In the genomic region with DNA sequence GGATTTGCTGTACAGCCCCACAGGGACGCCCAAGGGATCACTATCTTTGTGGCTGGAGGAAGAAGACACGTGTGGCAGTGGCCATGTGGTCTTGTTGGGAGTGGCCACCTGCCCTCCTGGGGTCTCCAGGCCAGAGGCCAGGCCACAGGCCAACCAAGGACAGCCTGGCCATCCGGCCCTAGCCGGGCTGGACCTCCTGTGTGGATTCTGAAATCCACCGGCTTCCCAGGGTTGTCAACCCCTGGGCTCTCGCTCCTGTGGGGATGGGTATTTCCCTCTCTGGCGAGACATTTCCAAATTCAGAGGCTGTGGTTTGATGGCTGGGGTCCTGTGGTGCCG, we compare ENCODE assay signal across 1 cellular context.
TF ChIP-seq lines count a peak whose summit lies in the region.

No MANE protein-coding gene starts in this region.

TF ChIP-seq in WTC11, 78 proteins besides CTCF, POLR2A, EP300 and RAD21 (continued from another document):
- TF ChIP-seq, protein P1, sequence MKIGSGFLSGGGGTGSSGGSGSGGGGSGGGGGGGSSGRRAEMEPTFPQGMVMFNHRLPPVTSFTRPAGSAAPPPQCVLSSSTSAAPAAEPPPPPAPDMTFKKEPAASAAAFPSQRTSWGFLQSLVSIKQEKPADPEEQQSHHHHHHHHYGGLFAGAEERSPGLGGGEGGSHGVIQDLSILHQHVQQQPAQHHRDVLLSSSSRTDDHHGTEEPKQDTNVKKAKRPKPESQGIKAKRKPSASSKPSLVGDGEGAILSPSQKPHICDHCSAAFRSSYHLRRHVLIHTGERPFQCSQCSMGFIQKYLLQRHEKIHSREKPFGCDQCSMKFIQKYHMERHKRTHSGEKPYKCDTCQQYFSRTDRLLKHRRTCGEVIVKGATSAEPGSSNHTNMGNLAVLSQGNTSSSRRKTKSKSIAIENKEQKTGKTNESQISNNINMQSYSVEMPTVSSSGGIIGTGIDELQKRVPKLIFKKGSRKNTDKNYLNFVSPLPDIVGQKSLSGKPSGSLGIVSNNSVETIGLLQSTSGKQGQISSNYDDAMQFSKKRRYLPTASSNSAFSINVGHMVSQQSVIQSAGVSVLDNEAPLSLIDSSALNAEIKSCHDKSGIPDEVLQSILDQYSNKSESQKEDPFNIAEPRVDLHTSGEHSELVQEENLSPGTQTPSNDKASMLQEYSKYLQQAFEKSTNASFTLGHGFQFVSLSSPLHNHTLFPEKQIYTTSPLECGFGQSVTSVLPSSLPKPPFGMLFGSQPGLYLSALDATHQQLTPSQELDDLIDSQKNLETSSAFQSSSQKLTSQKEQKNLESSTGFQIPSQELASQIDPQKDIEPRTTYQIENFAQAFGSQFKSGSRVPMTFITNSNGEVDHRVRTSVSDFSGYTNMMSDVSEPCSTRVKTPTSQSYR (CRISPR knock-in tag; IDR thresholded peaks at IDR 0.05): no peak
- TF ChIP-seq, protein P2, sequence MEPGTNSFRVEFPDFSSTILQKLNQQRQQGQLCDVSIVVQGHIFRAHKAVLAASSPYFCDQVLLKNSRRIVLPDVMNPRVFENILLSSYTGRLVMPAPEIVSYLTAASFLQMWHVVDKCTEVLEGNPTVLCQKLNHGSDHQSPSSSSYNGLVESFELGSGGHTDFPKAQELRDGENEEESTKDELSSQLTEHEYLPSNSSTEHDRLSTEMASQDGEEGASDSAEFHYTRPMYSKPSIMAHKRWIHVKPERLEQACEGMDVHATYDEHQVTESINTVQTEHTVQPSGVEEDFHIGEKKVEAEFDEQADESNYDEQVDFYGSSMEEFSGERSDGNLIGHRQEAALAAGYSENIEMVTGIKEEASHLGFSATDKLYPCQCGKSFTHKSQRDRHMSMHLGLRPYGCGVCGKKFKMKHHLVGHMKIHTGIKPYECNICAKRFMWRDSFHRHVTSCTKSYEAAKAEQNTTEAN (CRISPR knock-in tag; IDR thresholded peaks at IDR 0.05): no peak
- no peak for TF ChIP-seq TP53 (CRISPR knock-in tag; IDR thresholded peaks at IDR 0.05)
- TF ChIP-seq, protein P3, sequence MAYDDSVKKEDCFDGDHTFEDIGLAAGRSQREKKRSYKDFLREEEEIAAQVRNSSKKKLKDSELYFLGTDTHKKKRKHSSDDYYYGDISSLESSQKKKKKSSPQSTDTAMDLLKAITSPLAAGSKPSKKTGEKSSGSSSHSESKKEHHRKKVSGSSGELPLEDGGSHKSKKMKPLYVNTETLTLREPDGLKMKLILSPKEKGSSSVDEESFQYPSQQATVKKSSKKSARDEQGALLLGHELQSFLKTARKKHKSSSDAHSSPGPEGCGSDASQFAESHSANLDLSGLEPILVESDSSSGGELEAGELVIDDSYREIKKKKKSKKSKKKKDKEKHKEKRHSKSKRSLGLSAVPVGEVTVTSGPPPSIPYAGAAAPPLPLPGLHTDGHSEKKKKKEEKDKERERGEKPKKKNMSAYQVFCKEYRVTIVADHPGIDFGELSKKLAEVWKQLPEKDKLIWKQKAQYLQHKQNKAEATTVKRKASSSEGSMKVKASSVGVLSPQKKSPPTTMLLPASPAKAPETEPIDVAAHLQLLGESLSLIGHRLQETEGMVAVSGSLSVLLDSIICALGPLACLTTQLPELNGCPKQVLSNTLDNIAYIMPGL (CRISPR knock-in tag; IDR thresholded peaks at IDR 0.05): no peak
- no peak for TF ChIP-seq SP1 (CRISPR knock-in tag; conservative IDR thresholded peaks at IDR 0.05)
- no peak for TF ChIP-seq ZNF121 (CRISPR knock-in tag; IDR thresholded peaks at IDR 0.05)
- no peak for TF ChIP-seq NR3C1 (CRISPR knock-in tag; conservative IDR thresholded peaks at IDR 0.05; ENCODE audit: low read depth)
- TF ChIP-seq, protein P4, sequence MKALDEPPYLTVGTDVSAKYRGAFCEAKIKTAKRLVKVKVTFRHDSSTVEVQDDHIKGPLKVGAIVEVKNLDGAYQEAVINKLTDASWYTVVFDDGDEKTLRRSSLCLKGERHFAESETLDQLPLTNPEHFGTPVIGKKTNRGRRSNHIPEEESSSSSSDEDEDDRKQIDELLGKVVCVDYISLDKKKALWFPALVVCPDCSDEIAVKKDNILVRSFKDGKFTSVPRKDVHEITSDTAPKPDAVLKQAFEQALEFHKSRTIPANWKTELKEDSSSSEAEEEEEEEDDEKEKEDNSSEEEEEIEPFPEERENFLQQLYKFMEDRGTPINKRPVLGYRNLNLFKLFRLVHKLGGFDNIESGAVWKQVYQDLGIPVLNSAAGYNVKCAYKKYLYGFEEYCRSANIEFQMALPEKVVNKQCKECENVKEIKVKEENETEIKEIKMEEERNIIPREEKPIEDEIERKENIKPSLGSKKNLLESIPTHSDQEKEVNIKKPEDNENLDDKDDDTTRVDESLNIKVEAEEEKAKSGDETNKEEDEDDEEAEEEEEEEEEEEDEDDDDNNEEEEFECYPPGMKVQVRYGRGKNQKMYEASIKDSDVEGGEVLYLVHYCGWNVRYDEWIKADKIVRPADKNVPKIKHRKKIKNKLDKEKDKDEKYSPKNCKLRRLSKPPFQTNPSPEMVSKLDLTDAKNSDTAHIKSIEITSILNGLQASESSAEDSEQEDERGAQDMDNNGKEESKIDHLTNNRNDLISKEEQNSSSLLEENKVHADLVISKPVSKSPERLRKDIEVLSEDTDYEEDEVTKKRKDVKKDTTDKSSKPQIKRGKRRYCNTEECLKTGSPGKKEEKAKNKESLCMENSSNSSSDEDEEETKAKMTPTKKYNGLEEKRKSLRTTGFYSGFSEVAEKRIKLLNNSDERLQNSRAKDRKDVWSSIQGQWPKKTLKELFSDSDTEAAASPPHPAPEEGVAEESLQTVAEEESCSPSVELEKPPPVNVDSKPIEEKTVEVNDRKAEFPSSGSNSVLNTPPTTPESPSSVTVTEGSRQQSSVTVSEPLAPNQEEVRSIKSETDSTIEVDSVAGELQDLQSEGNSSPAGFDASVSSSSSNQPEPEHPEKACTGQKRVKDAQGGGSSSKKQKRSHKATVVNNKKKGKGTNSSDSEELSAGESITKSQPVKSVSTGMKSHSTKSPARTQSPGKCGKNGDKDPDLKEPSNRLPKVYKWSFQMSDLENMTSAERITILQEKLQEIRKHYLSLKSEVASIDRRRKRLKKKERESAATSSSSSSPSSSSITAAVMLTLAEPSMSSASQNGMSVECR (CRISPR knock-in tag; IDR thresholded peaks at IDR 0.05; ENCODE audit: borderline replicate concordance): no peak
- TF ChIP-seq, protein P5, sequence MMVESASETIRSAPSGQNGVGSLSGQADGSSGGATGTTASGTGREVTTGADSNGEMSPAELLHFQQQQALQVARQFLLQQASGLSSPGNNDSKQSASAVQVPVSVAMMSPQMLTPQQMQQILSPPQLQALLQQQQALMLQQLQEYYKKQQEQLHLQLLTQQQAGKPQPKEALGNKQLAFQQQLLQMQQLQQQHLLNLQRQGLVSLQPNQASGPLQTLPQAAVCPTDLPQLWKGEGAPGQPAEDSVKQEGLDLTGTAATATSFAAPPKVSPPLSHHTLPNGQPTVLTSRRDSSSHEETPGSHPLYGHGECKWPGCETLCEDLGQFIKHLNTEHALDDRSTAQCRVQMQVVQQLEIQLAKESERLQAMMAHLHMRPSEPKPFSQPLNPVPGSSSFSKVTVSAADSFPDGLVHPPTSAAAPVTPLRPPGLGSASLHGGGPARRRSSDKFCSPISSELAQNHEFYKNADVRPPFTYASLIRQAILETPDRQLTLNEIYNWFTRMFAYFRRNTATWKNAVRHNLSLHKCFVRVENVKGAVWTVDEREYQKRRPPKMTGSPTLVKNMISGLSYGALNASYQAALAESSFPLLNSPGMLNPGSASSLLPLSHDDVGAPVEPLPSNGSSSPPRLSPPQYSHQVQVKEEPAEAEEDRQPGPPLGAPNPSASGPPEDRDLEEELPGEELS (CRISPR knock-in tag; IDR thresholded peaks at IDR 0.05): no peak
- TF ChIP-seq, protein P6, sequence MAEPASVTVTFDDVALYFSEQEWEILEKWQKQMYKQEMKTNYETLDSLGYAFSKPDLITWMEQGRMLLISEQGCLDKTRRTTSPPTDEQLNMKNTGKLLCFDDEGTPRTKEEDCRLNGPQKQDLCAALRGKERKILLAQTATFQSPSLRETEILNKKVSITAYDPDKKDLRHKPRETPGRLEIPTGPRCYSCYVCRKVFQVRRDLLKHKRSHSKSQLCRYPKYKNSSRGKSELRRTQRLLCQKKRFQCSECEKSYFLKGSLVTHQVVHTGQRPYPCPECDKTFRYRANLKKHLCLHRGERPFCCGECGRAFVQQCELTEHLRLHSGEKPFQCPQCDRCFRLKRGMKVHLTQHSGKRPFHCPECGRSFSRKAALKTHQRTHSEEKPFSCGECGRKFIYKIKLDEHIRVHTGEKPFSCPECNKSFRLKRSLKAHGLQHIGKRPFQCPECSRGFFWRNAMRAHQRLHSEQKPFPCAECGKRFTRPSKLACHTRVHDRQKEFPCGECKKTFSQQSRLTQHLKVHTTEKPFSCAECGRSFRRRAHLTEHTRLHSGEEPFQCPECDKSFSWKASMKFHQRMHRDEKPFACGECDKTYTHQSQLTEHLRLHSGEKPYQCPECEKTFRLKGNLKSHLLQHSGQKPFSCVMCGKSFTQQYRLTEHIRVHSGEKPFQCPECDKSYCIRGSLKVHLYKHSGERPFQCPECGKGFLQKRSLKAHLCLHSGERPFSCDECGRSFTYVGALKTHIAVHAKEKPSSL (CRISPR knock-in tag; conservative IDR thresholded peaks at IDR 0.05): no peak
- TF ChIP-seq JAZF1 (CRISPR knock-in tag; IDR thresholded peaks at IDR 0.05): no peak
- TF ChIP-seq NR2C2 (CRISPR knock-in tag; IDR thresholded peaks at IDR 0.05): no peak
- TF ChIP-seq, protein P7, sequence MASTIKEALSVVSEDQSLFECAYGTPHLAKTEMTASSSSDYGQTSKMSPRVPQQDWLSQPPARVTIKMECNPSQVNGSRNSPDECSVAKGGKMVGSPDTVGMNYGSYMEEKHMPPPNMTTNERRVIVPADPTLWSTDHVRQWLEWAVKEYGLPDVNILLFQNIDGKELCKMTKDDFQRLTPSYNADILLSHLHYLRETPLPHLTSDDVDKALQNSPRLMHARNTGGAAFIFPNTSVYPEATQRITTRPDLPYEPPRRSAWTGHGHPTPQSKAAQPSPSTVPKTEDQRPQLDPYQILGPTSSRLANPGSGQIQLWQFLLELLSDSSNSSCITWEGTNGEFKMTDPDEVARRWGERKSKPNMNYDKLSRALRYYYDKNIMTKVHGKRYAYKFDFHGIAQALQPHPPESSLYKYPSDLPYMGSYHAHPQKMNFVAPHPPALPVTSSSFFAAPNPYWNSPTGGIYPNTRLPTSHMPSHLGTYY (CRISPR knock-in tag; IDR thresholded peaks at IDR 0.05): no peak
- TF ChIP-seq JUN (CRISPR knock-in tag; IDR thresholded peaks at IDR 0.05): no peak
